8 cellular contexts compared by ENCODE assay signal in genomic region chr7:35537067-35538023, GRCh38.
DNase-seq lines count a peak whose midpoint lies in the region; ATAC-seq, FAIRE-seq and TF ChIP-seq lines count a peak whose summit lies in the region.

No MANE protein-coding gene starts in this region.

- TF ChIP-seq CTCF in 22Rv1 (IDR thresholded peaks at IDR 0.05), result peak; percentile 97

- no peaks in the 10 kb centered on the region for H3K27me3 ChIP-seq in small intestine (ENCODE audit: control insufficient read depth in 2 of 2, insufficient read depth in 2 of 2, low read length in 2 of 2)

- H3K9me3 ChIP-seq in iPS-18c (ENCODE audit: control insufficient read depth, insufficient read depth, low read length), result no peaks in the 10 kb centered on the region
- H3K9me3 ChIP-seq in small intestine (ENCODE audit: control insufficient read depth, low read depth), result no peaks in the 10 kb centered on the region

- H3K27ac ChIP-seq in 22Rv1, result no peak overlapping the region
- no peak overlapping the region for H3K27ac ChIP-seq in small intestine (ENCODE audit: low read depth in 1 of 2, low read length in 1 of 2)

- peak; percentile 98 for ATAC-seq in GM18505 (IDR thresholded peaks at IDR 0.05; ENCODE audit: unreplicated experiment)
- peak; percentile 99 for ATAC-seq in HG02973 (IDR thresholded peaks at IDR 0.05; ENCODE audit: unreplicated experiment)

- H3K4me3 ChIP-seq in iPS-18c (ENCODE audit: insufficient read depth, low read depth, low read length) (peak overlapping the region; percentile 24), small intestine (ENCODE audit: low read depth in 1 of 2, low read length in 2 of 2) (peak overlapping the region in 1 of 2 donors; percentile 29)

- 3 to 5% (median 5%) methylated on average over 40 to 43 of the region's 43 CpGs for WGBS in small intestine, 3 donors

- no peak for TF ChIP-seq POLR2A in GM18505 (IDR thresholded peaks at IDR 0.05; ENCODE audit: borderline replicate concordance, extremely low read depth, insufficient read depth, insufficient read length)

- no peaks in the 10 kb centered on the region for H3K36me3 ChIP-seq in small intestine (ENCODE audit: control insufficient read depth in 2 of 2, insufficient read depth in 2 of 2, low read length in 2 of 2)

- no peaks in the 10 kb centered on the region for H3K4me1 ChIP-seq in small intestine (ENCODE audit: control insufficient read depth in 2 of 2, insufficient read depth in 1 of 2, low read depth in 1 of 2, low read length in 1 of 2)

- DNase-seq in NCI-H2029 (lab: John Stamatoyannopoulos, UW), result peak; percentile 35
- peak; percentile 45 for DNase-seq in UCSD-AML1 (lab: John Stamatoyannopoulos, UW; ENCODE audit: unreplicated experiment)
- DNase-seq in brain pericyte (ENCODE audit: low read depth, low spot score), result peak; percentile 51
- DNase-seq in small intestine, result peak; percentile 71

- no peak for FAIRE-seq in small intestine (lab: Jason Lieb, UNC)
